1 cellular context compared by ENCODE assay signal in the genomic region with DNA sequence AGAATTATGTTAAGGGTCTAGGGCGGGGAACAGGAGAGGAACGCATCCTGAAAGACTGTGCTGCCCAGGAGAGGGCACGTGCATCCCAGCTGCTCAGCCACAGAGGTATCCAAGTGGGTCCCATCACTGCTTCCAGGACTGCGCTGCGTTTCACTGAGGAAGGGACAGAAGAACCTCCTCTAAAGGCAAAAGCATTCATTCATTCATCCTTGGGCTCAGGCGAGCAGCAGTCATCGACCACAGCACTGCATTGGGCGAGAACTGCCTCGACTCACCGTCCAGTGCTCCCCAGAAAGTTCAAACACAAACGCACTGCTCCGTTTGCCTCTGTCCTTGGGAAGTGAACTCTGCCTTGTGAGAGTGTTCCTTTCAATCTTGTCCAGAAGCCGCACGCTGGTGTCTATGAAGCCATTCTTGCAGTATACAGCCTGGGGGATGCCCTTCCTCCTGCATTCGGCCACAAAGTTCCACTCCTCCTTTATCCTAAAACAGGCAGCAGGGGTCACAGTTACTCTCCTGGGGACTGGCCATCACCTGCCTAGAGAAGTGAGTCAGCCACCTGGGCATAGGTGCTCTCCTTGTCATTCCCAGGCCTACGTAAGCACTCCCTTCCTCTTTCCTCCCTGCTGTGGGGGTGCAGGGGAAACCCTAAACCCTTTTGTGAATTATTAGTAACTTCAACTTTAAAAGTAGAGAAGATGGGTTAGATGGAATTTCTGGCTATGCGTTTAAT.
TF ChIP-seq lines count a peak whose summit lies in the region.

No MANE protein-coding gene starts in this region.

TF ChIP-seq in WTC11, 78 proteins besides CTCF, POLR2A, EP300 and RAD21:
- TF ChIP-seq, protein P1, sequence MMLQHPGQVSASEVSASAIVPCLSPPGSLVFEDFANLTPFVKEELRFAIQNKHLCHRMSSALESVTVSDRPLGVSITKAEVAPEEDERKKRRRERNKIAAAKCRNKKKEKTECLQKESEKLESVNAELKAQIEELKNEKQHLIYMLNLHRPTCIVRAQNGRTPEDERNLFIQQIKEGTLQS (CRISPR knock-in tag; conservative IDR thresholded peaks at IDR 0.05), result no peak
- TF ChIP-seq ZBTB21 (CRISPR knock-in tag; IDR thresholded peaks at IDR 0.05; ENCODE audit: borderline replicate concordance) (no peak), ATF1 (CRISPR knock-in tag; IDR thresholded peaks at IDR 0.05) (no peak), ZNF423 (CRISPR knock-in tag; IDR thresholded peaks at IDR 0.05) (0 out of 2 replicates have a peak, but pooled peaks have one; percentile 6), ZNF219 (CRISPR knock-in tag; IDR thresholded peaks at IDR 0.05; ENCODE audit: borderline replicate concordance) (no peak), EMX1 (CRISPR knock-in tag; IDR thresholded peaks at IDR 0.05) (no peak), SMAD4 (CRISPR knock-in tag; IDR thresholded peaks at IDR 0.05) (no peak)
TF ChIP-seq in WTC11: peak in this region for 1.
